ENCODE assay signal across 8 cellular contexts in genomic region chr18:77765468-77765867, GRCh38.
DNase-seq lines count a peak whose midpoint lies in the region; ATAC-seq and TF ChIP-seq lines count a peak whose summit lies in the region.

No MANE protein-coding gene starts in this region.

- no peak for TF ChIP-seq CTCF in GM13976 (IDR thresholded peaks at IDR 0.05; ENCODE audit: borderline replicate concordance, control extremely low read depth, extremely low read depth, insufficient read depth, missing control alignments)

- in situ Hi-C loops in GM13976 (cut with MboI; ENCODE audit: low sequenced_read_pairs, unreplicated experiment), result no loop called here

- DNase-seq in DMS79 treated with DMSO at 0.1 percent for 48 hours (lab: John Stamatoyannopoulos, UW) (peak; percentile 33), DMS79 (lab: John Stamatoyannopoulos, UW) (no peak), NCI-H1092 treated with DMSO at 0.1 percent for 48 hours (lab: John Stamatoyannopoulos, UW) (peak; percentile 91), SW480 (ENCODE audit: low spot score) (peak; percentile 51), medulla oblongata (ENCODE audit: extremely low spot score) (peak; percentile 64), GM13976 (ENCODE audit: low spot score) (no peak)

- no peak for ATAC-seq in HG03045 (IDR thresholded peaks at IDR 0.05; ENCODE audit: unreplicated experiment)
- no peak for ATAC-seq in HG02678 (IDR thresholded peaks at IDR 0.05; ENCODE audit: unreplicated experiment)

Comparison
In these comparisons a context has a peak if more than half of its experiments do, and no peak if none do; other contexts are left out.
1. DNase-seq: peak in DMS79 treated with DMSO at 0.1 percent for 48 hours (single experiment), NCI-H1092 treated with DMSO at 0.1 percent for 48 hours (single experiment), SW480 (single experiment) and medulla oblongata (single experiment); none in DMS79 (single experiment) and GM13976 (single experiment).